Comparison of ENCODE assay signal across 16 cellular contexts in the genomic region with DNA sequence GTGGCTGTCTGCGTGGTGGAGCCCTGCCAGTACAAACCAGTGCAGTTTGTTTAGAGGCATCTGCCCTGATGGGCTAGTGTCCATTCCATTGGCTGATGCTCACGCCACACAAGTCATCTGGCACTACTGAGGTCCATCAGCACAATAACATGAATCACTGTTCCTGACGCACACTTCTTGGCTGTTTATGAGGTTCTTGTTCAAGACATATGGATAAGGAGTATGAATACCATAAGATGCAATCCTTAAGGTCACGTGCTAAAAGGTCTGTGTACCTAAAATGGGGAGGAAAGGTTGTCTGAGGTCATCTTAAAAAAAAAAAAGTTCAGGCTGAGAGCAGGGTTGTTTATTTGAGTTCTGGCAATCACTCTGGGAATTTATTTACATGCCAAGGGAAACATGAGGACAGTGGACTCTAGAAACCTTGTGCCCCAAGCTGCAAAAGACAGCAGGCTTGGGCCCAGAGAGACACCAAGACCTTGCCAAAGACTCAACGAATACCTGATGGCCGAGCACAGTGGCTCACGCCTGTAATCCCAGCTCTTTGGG. TPM values are rescaled to one million over a fixed set of nuclear protein-coding genes. Genes with fewer than 3 reads are reported as not detected.
DNase-seq lines count a peak whose midpoint lies in the region; ATAC-seq and TF ChIP-seq lines count a peak whose summit lies in the region.
"Had no signal": no experiment of that assay in that cellular context is flagged by ENCODE, and none has a peak within 500 bp of the region (broad histone marks: within the 10 kb centered on the region; RNA-seq: fewer than 3 reads in every experiment).

No MANE protein-coding gene starts in this region.

- DNase-seq in activated CD4-positive, alpha-beta memory T cell treated with anti-CD3 and anti-CD28 coated beads for 36 hours: no peak
- DNase-seq in activated CD4-positive, alpha-beta memory T cell treated with anti-CD3 and anti-CD28 coated beads, Interleukin-2, amount 10 ng/mL, durations not matched to agents 7 days and 5 days: no peak
- DNase-seq in T-helper 17 cell (no peak), left cardiac atrium (no peak), type B pancreatic cell (ENCODE audit: extremely low spot score, unreplicated experiment) (no peak), lower leg skin (ENCODE audit: low spot score in 2 of 2) (no peak), COLO829 (ENCODE audit: low spot score) (no peak)
- DNase-seq in stimulated activated naive CD4-positive, alpha-beta T cell treated with Interleukin-2 at 50 U/mL for 16 hours (lab: John Stamatoyannopoulos, UW): no peak
- DNase-seq: activated T-cell treated with anti-CD3 and anti-CD28 coated beads, Interleukin-2, amount 50 U/mL, for 1 hour; cortex of kidney; NCI-H1436; SJCRH30; upper lobe of left lung had no signal

- CTCF ChIA-PET in activated CD4-positive, alpha-beta memory T cell treated with anti-CD3 and anti-CD28 coated beads for 36 hours (lab: Charles Lee): interaction anchor here (0.8 kb wide), 1 partner anchor 166 kb away, joined by 5 read pairs; no protein-coding TSS in a partner anchor
- CTCF ChIA-PET in activated CD4-positive, alpha-beta memory T cell treated with anti-CD3 and anti-CD28 coated beads, Interleukin-2, amount 10 ng/mL, durations not matched to agents 7 days and 5 days (lab: Charles Lee): no interaction called here

- no peaks in the 10 kb centered on the region for H3K4me1 Mint-ChIP-seq in activated CD4-positive, alpha-beta memory T cell treated with anti-CD3 and anti-CD28 coated beads for 36 hours (ENCODE audit: low read depth)
- no peaks in the 10 kb centered on the region for H3K4me1 Mint-ChIP-seq in activated CD4-positive, alpha-beta memory T cell treated with anti-CD3 and anti-CD28 coated beads, Interleukin-2, amount 10 ng/mL, durations not matched to agents 7 days and 5 days
- H3K4me1 Mint-ChIP-seq in T-helper 17 cell (no peaks in the 10 kb centered on the region), type B pancreatic cell (ENCODE audit: unreplicated experiment) (peaks cover 3% of the 10 kb centered on the region)

- H3K4me3 ChIP-seq in lower leg skin (ENCODE audit: low read depth, poor library complexity, severe bottlenecking): no peak overlapping the region
- H3K4me3 ChIP-seq: adrenal gland, neural progenitor cell, SJCRH30, upper lobe of left lung had no signal

- TF ChIP-seq CTCF in type B pancreatic cell (conservative IDR thresholded peaks at IDR 0.05) (no peak), lower leg skin (IDR thresholded peaks at IDR 0.05) (no peak)

- ATAC-seq in T-helper 17 cell: no peak
- ATAC-seq in left cardiac atrium: peak; percentile 27 to 32
- ATAC-seq: HCT116 had no signal

- H3K9me3 ChIP-seq in T-helper 17 cell (ENCODE audit: control insufficient read depth, low read length, poor library complexity, severe bottlenecking): no peaks in the 10 kb centered on the region
- H3K9me3 ChIP-seq: adrenal gland, SJCRH30, upper lobe of left lung had no signal

- 65 to 69% methylated on average over 7 of the region's 7 CpGs for WGBS in lower leg skin, 2 donors

- no peak overlapping the region for H3K4me3 Mint-ChIP-seq in activated CD4-positive, alpha-beta memory T cell treated with anti-CD3 and anti-CD28 coated beads for 36 hours
- H3K4me3 Mint-ChIP-seq in activated CD4-positive, alpha-beta memory T cell treated with anti-CD3 and anti-CD28 coated beads, Interleukin-2, amount 10 ng/mL, durations not matched to agents 7 days and 5 days: no peak overlapping the region
- H3K4me3 Mint-ChIP-seq in T-helper 17 cell: no peak overlapping the region
- no peak overlapping the region for H3K4me3 Mint-ChIP-seq in type B pancreatic cell
- H3K4me3 Mint-ChIP-seq: neural progenitor cell had no signal

- H3K27ac Mint-ChIP-seq in activated CD4-positive, alpha-beta memory T cell treated with anti-CD3 and anti-CD28 coated beads for 36 hours: peak overlapping the region; percentile 25
- no peak overlapping the region for H3K27ac Mint-ChIP-seq in activated CD4-positive, alpha-beta memory T cell treated with anti-CD3 and anti-CD28 coated beads, Interleukin-2, amount 10 ng/mL, durations not matched to agents 7 days and 5 days
- H3K27ac Mint-ChIP-seq in T-helper 17 cell (peak overlapping the region; percentile 32), type B pancreatic cell (peak overlapping the region; percentile 62)
- H3K27ac Mint-ChIP-seq: neural progenitor cell had no signal

- intact Hi-C loops in activated CD4-positive, alpha-beta memory T cell treated with anti-CD3 and anti-CD28 coated beads for 36 hours (cut with micrococcal nuclease): no loop called here
- intact Hi-C loops in left cardiac atrium (cut with DNase I): no loop called here
- intact Hi-C loops in lower leg skin (cut with DNase I; ENCODE audit: low total_unique reads): no loop called here

- peaks cover 2% of the 10 kb centered on the region for H3K9me3 Mint-ChIP-seq in activated CD4-positive, alpha-beta memory T cell treated with anti-CD3 and anti-CD28 coated beads for 36 hours
- H3K9me3 Mint-ChIP-seq in activated CD4-positive, alpha-beta memory T cell treated with anti-CD3 and anti-CD28 coated beads, Interleukin-2, amount 10 ng/mL, durations not matched to agents 7 days and 5 days: no peaks in the 10 kb centered on the region
- H3K9me3 Mint-ChIP-seq in type B pancreatic cell: no peaks in the 10 kb centered on the region

- H3K27me3 Mint-ChIP-seq in activated CD4-positive, alpha-beta memory T cell treated with anti-CD3 and anti-CD28 coated beads for 36 hours: no peaks in the 10 kb centered on the region
- H3K27me3 Mint-ChIP-seq in activated CD4-positive, alpha-beta memory T cell treated with anti-CD3 and anti-CD28 coated beads, Interleukin-2, amount 10 ng/mL, durations not matched to agents 7 days and 5 days: no peaks in the 10 kb centered on the region
- H3K27me3 Mint-ChIP-seq in T-helper 17 cell: no peaks in the 10 kb centered on the region
- no peaks in the 10 kb centered on the region for H3K27me3 Mint-ChIP-seq in type B pancreatic cell

- H3K36me3 Mint-ChIP-seq in activated CD4-positive, alpha-beta memory T cell treated with anti-CD3 and anti-CD28 coated beads for 36 hours: no peaks in the 10 kb centered on the region
- H3K36me3 Mint-ChIP-seq in activated CD4-positive, alpha-beta memory T cell treated with anti-CD3 and anti-CD28 coated beads, Interleukin-2, amount 10 ng/mL, durations not matched to agents 7 days and 5 days (ENCODE audit: low read depth): no peaks in the 10 kb centered on the region
- no peaks in the 10 kb centered on the region for H3K36me3 Mint-ChIP-seq in T-helper 17 cell (ENCODE audit: low read depth)
- no peaks in the 10 kb centered on the region for H3K36me3 Mint-ChIP-seq in type B pancreatic cell
- H3K36me3 Mint-ChIP-seq: neural progenitor cell had no signal

- POLR2A ChIA-PET in activated CD4-positive, alpha-beta memory T cell treated with anti-CD3 and anti-CD28 coated beads for 36 hours (lab: Charles Lee): no interaction called here
- POLR2A ChIA-PET in activated CD4-positive, alpha-beta memory T cell treated with anti-CD3 and anti-CD28 coated beads, Interleukin-2, amount 10 ng/mL, durations not matched to agents 7 days and 5 days (lab: Charles Lee): no interaction called here

- no peak for TF ChIP-seq POLR2A in lower leg skin (IDR thresholded peaks at IDR 0.05)

RNA-seq across cellular contexts. Expression of gene SHLD1, which starts 54.1 kb away (rescaled TPM):
- total RNA-seq in activated CD4-positive, alpha-beta memory T cell treated with anti-CD3 and anti-CD28 coated beads for 36 hours: 1 to 10 TPM; 9.0 to 9.8 TPM
- total RNA-seq in activated CD4-positive, alpha-beta memory T cell treated with anti-CD3 and anti-CD28 coated beads, Interleukin-2, amount 10 ng/mL, durations not matched to agents 7 days and 5 days: 1 to 10 TPM; 7.9 to 9.4 TPM
- total RNA-seq in T-helper 17 cell (1 to 10 TPM; 9.2 to 9.4 TPM), left cardiac atrium (1 to 10 TPM; 8.9 to 9.3 TPM), type B pancreatic cell (ENCODE audit: low replicate concordance) (4.1 and 6.2 TPM in 2 replicates), lower leg skin (1 to 10 TPM; 1.7 to 4.2 (median 3.4) TPM)
